1 cellular context compared by ENCODE assay signal in the genomic region with DNA sequence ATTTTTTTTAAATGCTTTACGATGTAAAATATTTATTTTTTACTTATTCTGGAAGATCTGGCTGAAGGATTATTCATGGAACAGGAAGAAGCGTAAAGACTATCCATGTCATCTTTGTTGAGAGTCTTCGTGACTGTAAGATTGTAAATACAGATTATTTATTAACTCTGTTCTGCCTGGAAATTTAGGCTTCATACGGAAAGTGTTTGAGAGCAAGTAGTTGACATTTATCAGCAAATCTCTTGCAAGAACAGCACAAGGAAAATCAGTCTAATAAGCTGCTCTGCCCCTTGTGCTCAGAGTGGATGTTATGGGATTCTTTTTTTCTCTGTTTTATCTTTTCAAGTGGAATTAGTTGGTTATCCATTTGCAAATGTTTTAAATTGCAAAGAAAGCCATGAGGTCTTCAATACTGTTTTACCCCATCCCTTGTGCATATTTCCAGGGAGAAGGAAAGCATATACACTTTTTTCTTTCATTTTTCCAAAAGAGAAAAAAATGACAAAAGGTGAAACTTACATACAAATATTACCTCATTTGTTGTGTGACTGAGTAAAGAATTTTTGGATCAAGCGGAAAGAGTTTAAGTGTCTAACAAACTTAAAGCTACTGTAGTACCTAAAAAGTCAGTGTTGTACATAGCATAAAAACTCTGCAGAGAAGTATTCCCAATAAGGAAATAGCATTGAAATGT.
TF ChIP-seq lines count a peak whose summit lies in the region.

No MANE protein-coding gene starts in this region.

TF ChIP-seq in A549, 52 proteins besides CTCF, POLR2A, EP300 and RAD21:
- TF ChIP-seq, protein P1, sequence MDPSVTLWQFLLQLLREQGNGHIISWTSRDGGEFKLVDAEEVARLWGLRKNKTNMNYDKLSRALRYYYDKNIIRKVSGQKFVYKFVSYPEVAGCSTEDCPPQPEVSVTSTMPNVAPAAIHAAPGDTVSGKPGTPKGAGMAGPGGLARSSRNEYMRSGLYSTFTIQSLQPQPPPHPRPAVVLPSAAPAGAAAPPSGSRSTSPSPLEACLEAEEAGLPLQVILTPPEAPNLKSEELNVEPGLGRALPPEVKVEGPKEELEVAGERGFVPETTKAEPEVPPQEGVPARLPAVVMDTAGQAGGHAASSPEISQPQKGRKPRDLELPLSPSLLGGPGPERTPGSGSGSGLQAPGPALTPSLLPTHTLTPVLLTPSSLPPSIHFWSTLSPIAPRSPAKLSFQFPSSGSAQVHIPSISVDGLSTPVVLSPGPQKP (IDR thresholded peaks at IDR 0.05; ENCODE audit: low read depth, low read length): no peak
- TF ChIP-seq, protein P2, sequence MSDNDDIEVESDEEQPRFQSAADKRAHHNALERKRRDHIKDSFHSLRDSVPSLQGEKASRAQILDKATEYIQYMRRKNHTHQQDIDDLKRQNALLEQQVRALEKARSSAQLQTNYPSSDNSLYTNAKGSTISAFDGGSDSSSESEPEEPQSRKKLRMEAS (IDR thresholded peaks at IDR 0.05): no peak
- TF ChIP-seq FOSL2 (IDR thresholded peaks at IDR 0.05): no peak
- no peak for TF ChIP-seq FOSL2 (CRISPR knock-in tag; IDR thresholded peaks at IDR 0.05)
